In genomic region chr2:199811360-199811759, GRCh38 we compare ENCODE assay signal across 15 cellular contexts.
"Had no signal": no experiment of that assay in that cellular context is flagged by ENCODE, and none has a peak within 500 bp of the region (broad histone marks: within the 10 kb centered on the region; RNA-seq: fewer than 3 reads in every experiment).

No MANE protein-coding gene starts in this region.

- H3K4me1 ChIP-seq: ascending aorta had no signal

- H3K27me3 ChIP-seq: ascending aorta had no signal

- H3K27ac ChIP-seq: ascending aorta, coronary artery had no signal

- H3K9me3 ChIP-seq: ascending aorta, mucosa of descending colon had no signal

- H3K4me3 ChIP-seq: ascending aorta, coronary artery, lung, mucosa of descending colon had no signal

- DNase-seq: activated CD8-positive, alpha-beta memory T cell treated with anti-CD3 and anti-CD28 coated beads, Interleukin-2, amount 50 U/mL, for 4 hours; activated CD8-positive, alpha-beta T cell treated with anti-CD3 and anti-CD28 coated beads for 36 hours; activated naive CD8-positive, alpha-beta T cell treated with anti-CD3 and anti-CD28 coated beads, Interleukin-2, amount 10 ng/mL, durations not matched to agents 7 days and 5 days; effector CD4-positive, alpha-beta T cell; hypothalamus; left colon; mucosa of descending colon; naive thymus-derived CD8-positive, alpha-beta T cell; nucleus accumbens; stimulated activated naive CD4-positive, alpha-beta T cell; T-helper 9 cell; trophoblast cell had no signal

- H3K36me3 ChIP-seq: ascending aorta had no signal
